In genomic region chr20:35698298-35699126, GRCh38 we compare ENCODE assay signal across 8 cellular contexts. TPM values are rescaled to one million over a fixed set of nuclear protein-coding genes. Genes with fewer than 3 reads are reported as not detected.
DNase-seq lines count a peak whose midpoint lies in the region; TF ChIP-seq lines count a peak whose summit lies in the region.

No MANE protein-coding gene starts in this region.

- H2AK5ac ChIP-seq in H9 (ENCODE audit: insufficient read length, low read length) = no peak overlapping the region

- H3K27ac Mint-ChIP-seq in H9 = peak overlapping the region; percentile 11 to 76 (median 42); a peak in 6 of 7 replicates

- no peak overlapping the region for H4K91ac ChIP-seq in H9 (ENCODE audit: insufficient read length, low read depth, low read length)

- TF ChIP-seq POLR2A in testis (IDR thresholded peaks at IDR 0.05) = no peak

- H4K8ac ChIP-seq in H9 (replicated peaks; ENCODE audit: insufficient read length, low read depth, low read length) = no peak overlapping the region

- H4K5ac ChIP-seq in H9 (ENCODE audit: insufficient read length, low read depth, low read length) = no peak overlapping the region

- peaks cover 2% of the 10 kb centered on the region; the same call in 1 of the 2 replicates for H3K27me3 Mint-ChIP-seq in H9 (ENCODE audit: low read depth)

- H3K4me1 Mint-ChIP-seq in H9 = peaks cover 17 to 18% of the 10 kb centered on the region in 2 experiments

- H3T11ph ChIP-seq in H9 (ENCODE audit: low read length) = no peak overlapping the region

- H3K4me3 ChIP-seq in GM12875 (ENCODE audit: low read depth, low read length) (peak overlapping the region; percentile 70), NT2/D1 (ENCODE audit: insufficient read length, low read depth) (peak overlapping the region; percentile 96), cardiac fibroblast (replicated peaks in 1 of 2; ENCODE audit: low read depth in 2 of 2, low read length in 2 of 2) (peak overlapping the region; percentile 98 to 100), testis (peak overlapping the region; percentile 92 to 97)

- no peak for DNase-seq in H9
- no peak for DNase-seq in NT2/D1 (ENCODE audit: low read depth, low spot score)
- DNase-seq in cardiac fibroblast (ENCODE audit: low read depth in 2 of 2) = no peak
- peak; percentile 37 for DNase-seq in left kidney (ENCODE audit: low read depth, low spot score)
- DNase-seq in testis = no peak
- no peak for DNase-seq in stimulated activated CD4-positive, alpha-beta T cell treated with anti-CD3 and anti-CD28 coated beads, Interleukin-2, amount 100 ng/mL, for 24 hours
- DNase-seq in 8988T = no peak

- H3K9me3 Mint-ChIP-seq in H9 = no peaks in the 10 kb centered on the region

- no peak overlapping the region for H2BK20ac ChIP-seq in H9 (ENCODE audit: low read depth, low read length, poor library complexity, severe bottlenecking)

- H3K27ac ChIP-seq in H9 (ENCODE audit: insufficient read length, low read depth, low read length) (no peak overlapping the region), testis (peak overlapping the region; percentile 88 to 91)

- no peaks in the 10 kb centered on the region for H3K79me2 ChIP-seq in H9 (ENCODE audit: insufficient read depth, low read length)

- peaks cover 53% of the 10 kb centered on the region for H3K36me3 ChIP-seq in NT2/D1 (ENCODE audit: insufficient read depth, insufficient read length, low read length)
- no peaks in the 10 kb centered on the region for H3K36me3 ChIP-seq in testis (ENCODE audit: low read depth, missing control alignments)

- H3K4me3 Mint-ChIP-seq in H9 = peak overlapping the region; percentile 93 to 97

- peak overlapping the region; percentile 94 for H3K4me2 ChIP-seq in H9 (ENCODE audit: insufficient read depth, insufficient read length, low read length)

- H2BK120ac ChIP-seq in H9 (ENCODE audit: low read depth, low read length, poor library complexity, severe bottlenecking) = no peak overlapping the region

- H3K36me3 Mint-ChIP-seq in H9 (ENCODE audit: insufficient read depth in 1 of 3, low read depth in 3 of 3) = peaks cover 6 to 38% (median 21%) of the 10 kb centered on the region in 3 experiments; a peak in 5 of 7 replicates

- H3K9ac ChIP-seq in H9 (ENCODE audit: extremely low read depth, insufficient read length, low read length) = peak overlapping the region; percentile 8
- peak overlapping the region; percentile 98 for H3K9ac ChIP-seq in NT2/D1 (ENCODE audit: insufficient read length, low read depth)

- H3K14ac ChIP-seq in H9 (ENCODE audit: insufficient read depth, low read length) = no peak overlapping the region; the same call in 1 of the 2 replicates

- no CpG with 5 or more reads among the region's 37 CpGs for WGBS in H9 (ENCODE audit: extremely low coverage, insufficient read length, low lambda C conversion rate)
- 2 to 3% methylated on average over 30 to 37 of the region's 37 CpGs for WGBS in testis, 2 donors

- intact Hi-C loops in testis (cut with DNase I; ENCODE audit: low total_unique reads) = no loop called here

- H2BK12ac ChIP-seq in H9 (ENCODE audit: insufficient read length, low read depth, low read length) = no peak overlapping the region

- no peak overlapping the region for H3K4ac ChIP-seq in H9 (ENCODE audit: low read depth, low read length)

- no peak overlapping the region for H3K18ac ChIP-seq in H9 (ENCODE audit: insufficient read length, low read depth, low read length)

- peaks cover 8% of the 10 kb centered on the region for H3K23me2 ChIP-seq in H9 (ENCODE audit: insufficient read length, low read depth, low read length, poor library complexity, severe bottlenecking)

- H2BK5ac ChIP-seq in H9 (ENCODE audit: insufficient read length, low read length) = no peak overlapping the region

- no peaks in the 10 kb centered on the region for H4K20me1 ChIP-seq in H9 (ENCODE audit: control insufficient read depth, insufficient read depth, insufficient read length)

- no peaks in the 10 kb centered on the region for H3K27me3 ChIP-seq in H9 (ENCODE audit: insufficient read depth, low read length)
- no peaks in the 10 kb centered on the region for H3K27me3 ChIP-seq in NT2/D1 (ENCODE audit: insufficient read depth, insufficient read length)
- H3K27me3 ChIP-seq in testis = no peaks in the 10 kb centered on the region

- no peak for TF ChIP-seq CTCF in GM12875 (IDR thresholded peaks at IDR 0.05; ENCODE audit: borderline replicate concordance, insufficient read depth, low read depth, low read length)
- no peak for TF ChIP-seq CTCF in H9 (conservative IDR thresholded peaks at IDR 0.05)
- no peak for TF ChIP-seq CTCF in cardiac fibroblast (IDR thresholded peaks at IDR 0.05; ENCODE audit: low read depth, low read length)
- TF ChIP-seq CTCF in testis (IDR thresholded peaks at IDR 0.05) = no peak

- H2AFZ ChIP-seq in H9 (ENCODE audit: low read length) = no peak overlapping the region

- no peaks in the 10 kb centered on the region for H3K79me1 ChIP-seq in H9 (ENCODE audit: insufficient read depth, low read depth, low read length, poor library complexity, severe bottlenecking)

- H2BK15ac ChIP-seq in H9 (ENCODE audit: low read depth, low read length) = no peak overlapping the region

- no peaks in the 10 kb centered on the region for H3K4me1 ChIP-seq in H9 (ENCODE audit: insufficient read depth, low read length)
- H3K4me1 ChIP-seq in NT2/D1 (ENCODE audit: insufficient read depth, insufficient read length) = peaks cover 5% of the 10 kb centered on the region
- H3K4me1 ChIP-seq in testis = peaks cover 19% of the 10 kb centered on the region

- no peak overlapping the region for H3K56ac ChIP-seq in H9 (ENCODE audit: insufficient read length, low read depth, low read length)

- H3K23ac ChIP-seq in H9 (ENCODE audit: insufficient read length, low read depth, low read length) = no peak overlapping the region

- H3K9me3 ChIP-seq in H9 (ENCODE audit: control insufficient read depth, low read depth, low read length) = no peaks in the 10 kb centered on the region
- H3K9me3 ChIP-seq in NT2/D1 (ENCODE audit: insufficient read depth, low read length) = no peaks in the 10 kb centered on the region
- H3K9me3 ChIP-seq in testis = no peaks in the 10 kb centered on the region

RNA-seq across cellular contexts. Expression of gene NFS1, which starts 0.6 kb away (rescaled TPM):
- total RNA-seq in H9 (2021) = 24.4 and 26.6 TPM in 2 replicates
- total RNA-seq in testis = 10 to 100 TPM; 84.1 to 90.6 TPM
- 86.6 TPM for polyA plus RNA-seq in testis (ENCODE audit: insufficient read depth, low read depth, low replicate concordance)

RNA-seq across cellular contexts. Expression of gene ROMO1, which starts 0.7 kb away (rescaled TPM):
- total RNA-seq in H9 (2021) (204 and 207 TPM in 2 replicates), testis (100 to 1,000 TPM; 200 to 276 TPM)
- 160 TPM for polyA plus RNA-seq in testis (ENCODE audit: insufficient read depth, low read depth, low replicate concordance)

RNA-seq across cellular contexts. Expression of gene CPNE1, which starts 33.8 kb away (rescaled TPM):
- total RNA-seq in H9 (2021) (152 and 155 TPM in 2 replicates), testis (100 to 1,000 TPM in 1 of 2 donors, 10 to 100 TPM in 1; 60.6 to 103 TPM)
- 105 TPM for polyA plus RNA-seq in testis (ENCODE audit: insufficient read depth, low read depth, low replicate concordance)

RNA-seq across cellular contexts. Expression of gene RBM12, which starts 33.8 kb away (rescaled TPM):
- 260 TPM in 2 replicates for total RNA-seq in H9 (2021)
- total RNA-seq in testis = 10 to 100 TPM; 40.8 to 46.3 TPM
- polyA plus RNA-seq in testis (ENCODE audit: insufficient read depth, low read depth, low replicate concordance) = 54.9 TPM

RNA-seq across cellular contexts. Expression of gene RBM39, which starts 43.5 kb away (rescaled TPM):
- 335 and 347 TPM in 2 replicates for total RNA-seq in H9 (2021)
- 100 to 1,000 TPM; 273 to 278 TPM for total RNA-seq in testis
- 116 TPM for polyA plus RNA-seq in testis (ENCODE audit: insufficient read depth, low read depth, low replicate concordance)
